ENCODE assay signal across 1 cellular context in the genomic region with DNA sequence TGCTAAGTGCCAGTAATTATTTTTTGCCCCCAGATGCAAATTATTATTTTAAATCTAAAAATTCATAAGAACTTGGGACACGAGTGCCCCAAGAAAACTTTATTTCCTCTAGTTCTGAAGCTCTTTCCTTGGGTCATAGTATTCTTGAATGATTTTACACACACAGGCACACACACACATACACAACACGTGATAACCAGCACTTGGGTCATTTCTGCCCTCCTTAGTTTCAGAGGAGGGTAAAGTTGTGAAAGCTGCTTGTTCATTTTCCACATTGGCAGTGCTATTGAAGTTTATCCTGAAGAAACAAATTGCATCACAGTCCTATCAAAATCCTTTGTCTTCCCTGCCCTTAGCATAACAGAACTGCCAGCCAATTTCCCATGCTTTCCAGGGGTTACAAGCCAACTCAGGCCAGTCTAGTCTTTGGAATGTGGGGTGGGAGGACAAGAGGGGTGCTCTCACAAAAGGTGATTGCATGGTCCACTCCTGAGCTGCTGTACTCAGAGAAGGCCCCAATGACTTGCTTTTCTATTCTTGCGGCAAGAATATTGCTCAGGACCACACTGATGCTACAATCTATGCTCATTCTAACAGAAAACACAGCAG.
TF ChIP-seq lines count a peak whose summit lies in the region.

No MANE protein-coding gene starts in this region.

TF ChIP-seq in K562, 482 proteins besides CTCF, POLR2A, EP300 and RAD21 (continued from another document):
- TF ChIP-seq, protein P1, sequence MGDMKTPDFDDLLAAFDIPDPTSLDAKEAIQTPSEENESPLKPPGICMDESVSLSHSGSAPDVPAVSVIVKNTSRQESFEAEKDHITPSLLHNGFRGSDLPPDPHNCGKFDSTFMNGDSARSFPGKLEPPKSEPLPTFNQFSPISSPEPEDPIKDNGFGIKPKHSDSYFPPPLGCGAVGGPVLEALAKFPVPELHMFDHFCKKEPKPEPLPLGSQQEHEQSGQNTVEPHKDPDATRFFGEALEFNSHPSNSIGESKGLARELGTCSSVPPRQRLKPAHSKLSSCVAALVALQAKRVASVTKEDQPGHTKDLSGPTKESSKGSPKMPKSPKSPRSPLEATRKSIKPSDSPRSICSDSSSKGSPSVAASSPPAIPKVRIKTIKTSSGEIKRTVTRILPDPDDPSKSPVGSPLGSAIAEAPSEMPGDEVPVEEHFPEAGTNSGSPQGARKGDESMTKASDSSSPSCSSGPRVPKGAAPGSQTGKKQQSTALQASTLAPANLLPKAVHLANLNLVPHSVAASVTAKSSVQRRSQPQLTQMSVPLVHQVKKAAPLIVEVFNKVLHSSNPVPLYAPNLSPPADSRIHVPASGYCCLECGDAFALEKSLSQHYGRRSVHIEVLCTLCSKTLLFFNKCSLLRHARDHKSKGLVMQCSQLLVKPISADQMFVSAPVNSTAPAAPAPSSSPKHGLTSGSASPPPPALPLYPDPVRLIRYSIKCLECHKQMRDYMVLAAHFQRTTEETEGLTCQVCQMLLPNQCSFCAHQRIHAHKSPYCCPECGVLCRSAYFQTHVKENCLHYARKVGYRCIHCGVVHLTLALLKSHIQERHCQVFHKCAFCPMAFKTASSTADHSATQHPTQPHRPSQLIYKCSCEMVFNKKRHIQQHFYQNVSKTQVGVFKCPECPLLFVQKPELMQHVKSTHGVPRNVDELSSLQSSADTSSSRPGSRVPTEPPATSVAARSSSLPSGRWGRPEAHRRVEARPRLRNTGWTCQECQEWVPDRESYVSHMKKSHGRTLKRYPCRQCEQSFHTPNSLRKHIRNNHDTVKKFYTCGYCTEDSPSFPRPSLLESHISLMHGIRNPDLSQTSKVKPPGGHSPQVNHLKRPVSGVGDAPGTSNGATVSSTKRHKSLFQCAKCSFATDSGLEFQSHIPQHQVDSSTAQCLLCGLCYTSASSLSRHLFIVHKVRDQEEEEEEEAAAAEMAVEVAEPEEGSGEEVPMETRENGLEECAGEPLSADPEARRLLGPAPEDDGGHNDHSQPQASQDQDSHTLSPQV (IDR thresholded peaks at IDR 0.05): no peak
- TF ChIP-seq ZNF445 (CRISPR knock-in tag; IDR thresholded peaks at IDR 0.05; ENCODE audit: low read depth) (no peak), MXI1 (IDR thresholded peaks at IDR 0.05; ENCODE audit: low read depth, low read length) (no peak), MECOM (CRISPR knock-in tag; IDR thresholded peaks at IDR 0.05) (no peak), GTF2A2 (tag; IDR thresholded peaks at IDR 0.05) (no peak), SP2 (IDR thresholded peaks at IDR 0.05; ENCODE audit: extremely low read depth, low read depth, low read length, poor library complexity, severe bottlenecking) (no peak), PHF20 (IDR thresholded peaks at IDR 0.05; ENCODE audit: partially characterized antibody) (no peak), FOS (IDR thresholded peaks at IDR 0.05; ENCODE audit: extremely low read depth, insufficient read length) (no peak), PTRF (tag; IDR thresholded peaks at IDR 0.05) (no peak), FOSL1 (tag; conservative IDR thresholded peaks at IDR 0.05) (no peak), STAT5A (IDR thresholded peaks at IDR 0.05; ENCODE audit: borderline replicate concordance, low read length) (no peak)
- TF ChIP-seq, protein P2, sequence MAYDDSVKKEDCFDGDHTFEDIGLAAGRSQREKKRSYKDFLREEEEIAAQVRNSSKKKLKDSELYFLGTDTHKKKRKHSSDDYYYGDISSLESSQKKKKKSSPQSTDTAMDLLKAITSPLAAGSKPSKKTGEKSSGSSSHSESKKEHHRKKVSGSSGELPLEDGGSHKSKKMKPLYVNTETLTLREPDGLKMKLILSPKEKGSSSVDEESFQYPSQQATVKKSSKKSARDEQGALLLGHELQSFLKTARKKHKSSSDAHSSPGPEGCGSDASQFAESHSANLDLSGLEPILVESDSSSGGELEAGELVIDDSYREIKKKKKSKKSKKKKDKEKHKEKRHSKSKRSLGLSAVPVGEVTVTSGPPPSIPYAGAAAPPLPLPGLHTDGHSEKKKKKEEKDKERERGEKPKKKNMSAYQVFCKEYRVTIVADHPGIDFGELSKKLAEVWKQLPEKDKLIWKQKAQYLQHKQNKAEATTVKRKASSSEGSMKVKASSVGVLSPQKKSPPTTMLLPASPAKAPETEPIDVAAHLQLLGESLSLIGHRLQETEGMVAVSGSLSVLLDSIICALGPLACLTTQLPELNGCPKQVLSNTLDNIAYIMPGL (CRISPR knock-in tag; IDR thresholded peaks at IDR 0.05): no peak
- TF ChIP-seq, protein P3, sequence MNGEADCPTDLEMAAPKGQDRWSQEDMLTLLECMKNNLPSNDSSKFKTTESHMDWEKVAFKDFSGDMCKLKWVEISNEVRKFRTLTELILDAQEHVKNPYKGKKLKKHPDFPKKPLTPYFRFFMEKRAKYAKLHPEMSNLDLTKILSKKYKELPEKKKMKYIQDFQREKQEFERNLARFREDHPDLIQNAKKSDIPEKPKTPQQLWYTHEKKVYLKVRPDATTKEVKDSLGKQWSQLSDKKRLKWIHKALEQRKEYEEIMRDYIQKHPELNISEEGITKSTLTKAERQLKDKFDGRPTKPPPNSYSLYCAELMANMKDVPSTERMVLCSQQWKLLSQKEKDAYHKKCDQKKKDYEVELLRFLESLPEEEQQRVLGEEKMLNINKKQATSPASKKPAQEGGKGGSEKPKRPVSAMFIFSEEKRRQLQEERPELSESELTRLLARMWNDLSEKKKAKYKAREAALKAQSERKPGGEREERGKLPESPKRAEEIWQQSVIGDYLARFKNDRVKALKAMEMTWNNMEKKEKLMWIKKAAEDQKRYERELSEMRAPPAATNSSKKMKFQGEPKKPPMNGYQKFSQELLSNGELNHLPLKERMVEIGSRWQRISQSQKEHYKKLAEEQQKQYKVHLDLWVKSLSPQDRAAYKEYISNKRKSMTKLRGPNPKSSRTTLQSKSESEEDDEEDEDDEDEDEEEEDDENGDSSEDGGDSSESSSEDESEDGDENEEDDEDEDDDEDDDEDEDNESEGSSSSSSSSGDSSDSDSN (IDR thresholded peaks at IDR 0.05; ENCODE audit: borderline replicate concordance in 1 of 2, low read depth in 2 of 2, low read length in 2 of 2): no peak
